Comparison of ENCODE assay signal across 18 cellular contexts in the genomic region with DNA sequence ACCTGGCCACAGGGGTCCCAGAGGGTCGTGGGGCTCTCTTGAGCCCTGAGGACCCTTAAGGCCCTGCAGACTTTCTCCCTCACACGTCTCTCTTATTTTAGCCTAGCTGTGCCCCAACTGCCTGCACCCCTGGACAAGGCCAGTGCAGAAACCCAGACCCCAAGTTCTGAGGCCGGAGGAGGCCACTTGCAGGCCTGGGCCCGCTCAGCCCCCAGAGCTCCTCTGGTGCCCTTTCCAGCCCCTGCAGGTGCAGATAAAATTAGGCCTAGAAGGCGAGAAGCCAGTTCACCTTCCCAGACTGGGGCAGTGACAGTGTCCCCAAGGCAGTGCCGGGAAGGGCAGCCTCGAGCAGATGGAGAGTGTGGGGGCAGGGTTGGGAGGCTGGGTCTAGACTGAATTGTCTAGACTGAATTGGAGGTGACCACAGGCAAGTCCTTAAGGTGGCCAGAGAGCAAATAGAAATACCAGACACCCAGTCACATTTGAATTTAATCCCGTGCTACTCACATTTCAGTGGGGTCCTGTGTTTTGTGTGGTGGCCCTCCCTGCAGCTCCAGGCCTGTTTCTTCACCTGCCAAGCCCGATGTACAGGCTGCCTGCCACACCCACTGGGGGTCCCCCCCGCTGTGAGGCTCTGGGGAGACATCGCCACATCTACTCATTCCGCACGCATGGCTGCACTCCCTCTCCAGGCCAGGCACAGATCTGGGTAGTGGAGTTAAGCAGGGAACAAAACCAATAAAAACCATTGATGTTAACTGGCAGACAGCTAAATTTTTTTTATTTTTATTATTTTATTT. TPM values are rescaled to one million over a fixed set of nuclear protein-coding genes. Genes with fewer than 3 reads are reported as not detected.
DNase-seq lines count a peak whose midpoint lies in the region; ATAC-seq, FAIRE-seq and TF ChIP-seq lines count a peak whose summit lies in the region.
"Had no signal": no experiment of that assay in that cellular context is flagged by ENCODE, and none has a peak within 500 bp of the region (broad histone marks: within the 10 kb centered on the region; RNA-seq: fewer than 3 reads in every experiment).

No MANE protein-coding gene starts in this region.

- H3K79me2 ChIP-seq in GM12878 (ENCODE audit: control insufficient read depth, insufficient read depth, low read length) (no peaks in the 10 kb centered on the region), OCI-LY7 (ENCODE audit: insufficient read depth, low read depth, low read length) (no peaks in the 10 kb centered on the region)

- no peak overlapping the region for H3K4me2 ChIP-seq in GM12878 (ENCODE audit: control insufficient read depth, insufficient read depth)
- no peak overlapping the region for H3K4me2 ChIP-seq in OCI-LY7 (ENCODE audit: low read length)

- no peak overlapping the region for H3K27ac Mint-ChIP-seq in CD4-positive, alpha-beta T cell
- H3K27ac Mint-ChIP-seq: activated T-helper 2 cell treated with anti-CD3 and anti-CD28 coated beads, Interferon-gamma antibody, Interleukin-2, Interleukin-4, amounts not matched to agents 10 μg/mL and 5 μg/mL and 100 μg/mL, durations not matched to agents 14 hours and 24 hours and 36 hours; naive thymus-derived CD4-positive, alpha-beta T cell had no signal

- no peaks in the 10 kb centered on the region for H3K36me3 ChIP-seq in GM12878 (ENCODE audit: control insufficient read depth in 2 of 2, insufficient read depth in 2 of 2, low read length in 1 of 2)
- no peaks in the 10 kb centered on the region for H3K36me3 ChIP-seq in OCI-LY7 (ENCODE audit: insufficient read depth, low read length)
- H3K36me3 ChIP-seq in colonic mucosa = no peaks in the 10 kb centered on the region
- H3K36me3 ChIP-seq in upper lobe of right lung = no peaks in the 10 kb centered on the region
- H3K36me3 ChIP-seq: lower lobe of right lung had no signal

- H3K27me3 Mint-ChIP-seq in CD4-positive, alpha-beta T cell = no peaks in the 10 kb centered on the region

- POLR2A ChIA-PET in GM12878 (lab: Charles Lee) = no interaction called here
- POLR2A ChIA-PET in OCI-LY7 (lab: Charles Lee) = interaction anchor here (0.6 kb wide), 1 partner anchor 33 kb away, joined by 3 read pairs; no protein-coding TSS in a partner anchor
- POLR2A ChIA-PET in CD4-positive, alpha-beta T cell (lab: Charles Lee) = interaction anchor here (0.7 kb wide), 1 partner anchor 11 kb away, joined by 3 read pairs; no protein-coding TSS in a partner anchor

- intact Hi-C loops in GM12878 (cut with micrococcal nuclease; ENCODE audit: unreplicated experiment) = no loop called here
- intact Hi-C loops in OCI-LY7 (cut with micrococcal nuclease; ENCODE audit: unreplicated experiment) = no loop called here
- intact Hi-C loops in colonic mucosa (cut with DNase I) = no loop called here
- intact Hi-C loops in upper lobe of right lung (cut with DNase I) = no loop called here
- intact Hi-C loops in CD4-positive, alpha-beta T cell (cut with DNase I, micrococcal nuclease) = no loop called here

- no peak for TF ChIP-seq POLR2A in GM12891 (IDR thresholded peaks at IDR 0.05; ENCODE audit: low read depth, low read length)
- TF ChIP-seq POLR2A in GM12878 (IDR thresholded peaks at IDR 0.05; ENCODE audit: low read depth, low read length) = no peak

- 11% methylated on average over 12 of the region's 13 CpGs for WGBS in GM12878 (ENCODE audit: insufficient coverage, insufficient replicate concordance, low lambda C conversion rate, missing lambda C conversion rate)

- no peaks in the 10 kb centered on the region for H3K4me1 Mint-ChIP-seq in CD4-positive, alpha-beta T cell (ENCODE audit: low read depth)
- H3K4me1 Mint-ChIP-seq: naive thymus-derived CD4-positive, alpha-beta T cell had no signal

- H4K20me1 ChIP-seq in GM12878 (ENCODE audit: control insufficient read depth, insufficient read depth) = no peaks in the 10 kb centered on the region
- H4K20me1 ChIP-seq in OCI-LY7 (ENCODE audit: insufficient read depth, low read length) = no peaks in the 10 kb centered on the region

- H3K9ac ChIP-seq in GM12878 (ENCODE audit: control insufficient read depth, insufficient read depth, low read length) = no peak overlapping the region
- no peak overlapping the region for H3K9ac ChIP-seq in colonic mucosa (ENCODE audit: low read depth in 2 of 2, low read length in 2 of 2)

- RAD21 ChIA-PET in GM12878 (lab: Charles Lee; ENCODE audit: unreplicated experiment) = no interaction called here

- FAIRE-seq in GM12891 (lab: Jason Lieb, UNC) (no peak), GM12878 (lab: Jason Lieb, UNC) (no peak)

- DNase-seq in ACHN = peak; percentile 52
- no peak for DNase-seq in GM12891 (ENCODE audit: insufficient read length, low spot score)
- peak; percentile 78 for DNase-seq in NCI-H2171 (lab: John Stamatoyannopoulos, UW)
- no peak for DNase-seq in GM12878 (ENCODE audit: low read depth, low spot score)
- DNase-seq in OCI-LY7 (ENCODE audit: low spot score) = no peak
- no peak for DNase-seq in colonic mucosa
- DNase-seq in upper lobe of right lung = no peak
- no peak for DNase-seq in CD4-positive, alpha-beta T cell
- DNase-seq: amniotic stem cell; foreskin fibroblast; lower lobe of right lung; naive thymus-derived CD4-positive, alpha-beta T cell; NCI-H446 treated with DMSO at 0.1 percent for 48 hours; RPMI8226 had no signal

- H3K4me3 Mint-ChIP-seq in CD4-positive, alpha-beta T cell = no peak overlapping the region
- H3K4me3 Mint-ChIP-seq: naive thymus-derived CD4-positive, alpha-beta T cell had no signal

- SMC1A ChIA-PET in GM12878 (lab: Charles Lee; ENCODE audit: uncharacterized antibody, unreplicated experiment) = interaction anchor here (1.0 kb wide), 1 partner anchor 244 kb away, joined by 3 read pairs; no protein-coding TSS in a partner anchor

- peaks cover 11% of the 10 kb centered on the region for H3K4me1 ChIP-seq in GM12878 (ENCODE audit: control insufficient read depth, insufficient read depth, low read length)
- no peaks in the 10 kb centered on the region for H3K4me1 ChIP-seq in OCI-LY7 (ENCODE audit: insufficient read depth, low read length, poor library complexity, severe bottlenecking)
- peaks cover 9% of the 10 kb centered on the region for H3K4me1 ChIP-seq in colonic mucosa
- H3K4me1 ChIP-seq in upper lobe of right lung = peaks cover 4% of the 10 kb centered on the region
- H3K4me1 ChIP-seq: lower lobe of right lung had no signal

- BruUV-seq in GM12878 (replicated peaks; lab: Mats Ljungman, UMichigan) = no TSS peak
- no TSS peak for BruUV-seq in OCI-LY7 (replicated peaks; lab: Mats Ljungman, UMichigan)

- no peaks in the 10 kb centered on the region for H3K9me3 Mint-ChIP-seq in CD4-positive, alpha-beta T cell
- H3K9me3 Mint-ChIP-seq: activated T-helper 2 cell treated with anti-CD3 and anti-CD28 coated beads, Interferon-gamma antibody, Interleukin-2, Interleukin-4, amounts not matched to agents 10 μg/mL and 5 μg/mL and 100 μg/mL, durations not matched to agents 14 hours and 24 hours and 36 hours had no signal

- no peak for ATAC-seq in GM12878
- no peak for ATAC-seq in upper lobe of right lung
- ATAC-seq in CD4-positive, alpha-beta T cell (ENCODE audit: poor library complexity) = no peak
- ATAC-seq: lower lobe of right lung; naive thymus-derived CD4-positive, alpha-beta T cell had no signal

- H3K27me3 ChIP-seq in GM12878 (replicated peaks in 1 of 2; ENCODE audit: control insufficient read depth in 2 of 2, insufficient read depth in 2 of 2, low read length in 1 of 2) (no peaks in the 10 kb centered on the region; a peak in 1 of 4 replicates), colonic mucosa (no peaks in the 10 kb centered on the region), upper lobe of right lung (no peaks in the 10 kb centered on the region)
- H3K27me3 ChIP-seq in CD4-positive, alpha-beta T cell (ENCODE audit: control insufficient read depth, insufficient read depth, low read length) = no peaks in the 10 kb centered on the region

- H3K27ac ChIP-seq in GM12878 (ENCODE audit: control insufficient read depth, insufficient read depth) (no peak overlapping the region), OCI-LY7 (ENCODE audit: low read depth, low read length, poor library complexity, severe bottlenecking) (no peak overlapping the region), colonic mucosa (no peak overlapping the region), upper lobe of right lung (no peak overlapping the region)
- H3K27ac ChIP-seq in CD4-positive, alpha-beta T cell (ENCODE audit: low read depth, low read length) = no peak overlapping the region
- H3K27ac ChIP-seq: lower lobe of right lung had no signal

- no peaks in the 10 kb centered on the region for H3K9me2 ChIP-seq in OCI-LY7 (ENCODE audit: insufficient read depth, low read length)

- TF ChIP-seq RAD21 in GM12878 (IDR thresholded peaks at IDR 0.05; ENCODE audit: insufficient read depth, low read depth, low read length) = no peak

- no peak overlapping the region for H3K4me3 ChIP-seq in GM12878
- no peak overlapping the region for H3K4me3 ChIP-seq in OCI-LY7 (ENCODE audit: low read depth, low read length, poor library complexity, severe bottlenecking)
- no peak overlapping the region for H3K4me3 ChIP-seq in colonic mucosa
- H3K4me3 ChIP-seq in upper lobe of right lung = no peak overlapping the region
- H3K4me3 ChIP-seq: lower lobe of right lung had no signal

- H2AFZ ChIP-seq in GM12878 (ENCODE audit: control insufficient read depth, low read depth, low read length) (no peak overlapping the region), OCI-LY7 (ENCODE audit: low read length) (no peak overlapping the region)

- CTCF ChIA-PET in GM12878 (lab: Yijun Ruan, JAX) = interaction anchor here (1.8 to 7.1 kb wide), 2 partner anchors 12 to 14 kb away, joined by 8 to 40 read pairs; no protein-coding TSS in a partner anchor
- CTCF ChIA-PET in OCI-LY7 (lab: Charles Lee; ENCODE audit: unreplicated experiment) = no interaction called here
- CTCF ChIA-PET in CD4-positive, alpha-beta T cell (lab: Charles Lee) = no interaction called here

- H3K9me3 ChIP-seq in GM12878 (replicated peaks; ENCODE audit: control insufficient read depth, insufficient read depth, low read length) (no peaks in the 10 kb centered on the region), OCI-LY7 (ENCODE audit: low read length) (no peaks in the 10 kb centered on the region), colonic mucosa (no peaks in the 10 kb centered on the region), upper lobe of right lung (no peaks in the 10 kb centered on the region)
- no peaks in the 10 kb centered on the region for H3K9me3 ChIP-seq in CD4-positive, alpha-beta T cell (ENCODE audit: control insufficient read depth, low read length)
- H3K9me3 ChIP-seq: lower lobe of right lung had no signal

- in situ Hi-C loops in ACHN (cut with HindIII; ENCODE audit: low pct_ligation_motif_present, low pct_unique_long_range_greater_than_20kb, low sequenced_read_pairs) = no loop called here
- in situ Hi-C loops in GM12878 (cut with MboI) = no loop called here

- H3K36me3 Mint-ChIP-seq in CD4-positive, alpha-beta T cell (ENCODE audit: low read depth) = no peaks in the 10 kb centered on the region
- H3K36me3 Mint-ChIP-seq: naive thymus-derived CD4-positive, alpha-beta T cell had no signal

- TF ChIP-seq EP300 in GM12878 (IDR thresholded peaks at IDR 0.05; ENCODE audit: borderline replicate concordance in 1 of 2, control insufficient read depth in 1 of 2, low read depth in 2 of 2, low read length in 2 of 2) = no peak

- no peak for TF ChIP-seq CTCF in GM12878 (IDR thresholded peaks at IDR 0.05 in 2 of 3, conservative IDR thresholded peaks at IDR 0.05 in 1 of 3; ENCODE audit: control insufficient read depth in 2 of 3, extremely low read depth in 1 of 3, insufficient read depth in 1 of 3, low read depth in 3 of 3, low read length in 3 of 3)
- TF ChIP-seq CTCF in OCI-LY7 (conservative IDR thresholded peaks at IDR 0.05; ENCODE audit: low read length) = no peak
- no peak for TF ChIP-seq CTCF in colonic mucosa (IDR thresholded peaks at IDR 0.05)
- no peak for TF ChIP-seq CTCF in upper lobe of right lung (IDR thresholded peaks at IDR 0.05)
- no peak for TF ChIP-seq CTCF in CD4-positive, alpha-beta T cell (IDR thresholded peaks at IDR 0.05)

RNA-seq across cellular contexts. Expression of a gene that starts 8.6 kb away (rescaled TPM):
- polyA plus RNA-seq in GM12891 (2012; ENCODE audit: low read depth, missing spikeins) = not detected
- total RNA-seq in GM12878 (2013; cell fraction: nucleolus; rRNA removed) = not detected in 2 replicates
- not detected in 2 replicates for total RNA-seq in GM12878 (2014; rRNA removed)
- not detected in 2 replicates for total RNA-seq in GM12878 (2014; rRNA removed; fragmentation: Illumina TruSeq; extraction: Trizol)
- not detected in 2 replicates for total RNA-seq in GM12878 (2021)
- not detected for polyA plus RNA-seq in GM12878 (2011; ENCODE audit: low read depth)
- 0.15 TPM in 1 of 2 replicates, not detected in the other for polyA plus RNA-seq in GM12878 (2011; rRNA removed)
- polyA plus RNA-seq in GM12878 (2011; cell fraction: cytosol; rRNA removed) = 0.01 TPM in 1 of 2 replicates, not detected in the other
- polyA plus RNA-seq in GM12878 (2011; cell fraction: nucleus; rRNA removed) = not detected in 2 replicates
- polyA plus RNA-seq in GM12878 (2012) = not detected in 2 replicates
- not detected in 2 replicates for polyA plus RNA-seq in GM12878 (2014; fragmentation: Illumina TruSeq; extraction: Trizol)
- under 1 TPM in 1 of 2 experiments, not detected in 1; 0.02 TPM for polyA plus RNA-seq in GM12878 (2014; fragmentation: Nextera tagmentation; extraction: Ambion mirVana)
- polyA plus RNA-seq in GM12878 (2014; rRNA removed) = not detected in 2 replicates
- under 1 TPM in 1 of 2 experiments, not detected in 1; 0.09 TPM for polyA plus RNA-seq in GM12878 (2016; fragmentation: Nextera tagmentation; extraction: Ambion mirVana)
- not detected in 2 replicates for polyA minus RNA-seq in GM12878 (2011; rRNA and poly(A)+ RNA removed)
- polyA minus RNA-seq in GM12878 (2011; cell fraction: cytosol; rRNA and poly(A)+ RNA removed) = not detected in 2 replicates
- polyA minus RNA-seq in GM12878 (2011; cell fraction: nucleus; rRNA and poly(A)+ RNA removed) = not detected in 2 replicates
- total RNA-seq in OCI-LY7 (2014; rRNA removed; shearing (Covaris generic)) = not detected in 2 replicates
- not detected in 2 replicates for total RNA-seq in OCI-LY7 (2022)
- total RNA-seq in colonic mucosa = under 1 TPM; 0.17 to 0.29 TPM
- total RNA-seq in upper lobe of right lung = 4.6 TPM
- total RNA-seq in CD4-positive, alpha-beta T cell = not detected
- total RNA-seq: activated CD8-positive, alpha-beta memory T cell treated with anti-CD3 and anti-CD28 coated beads for 36 hours; activated T-helper 2 cell treated with anti-CD3 and anti-CD28 coated beads, Interferon-gamma antibody, Interleukin-2, Interleukin-4, amounts not matched to agents 10 μg/mL and 5 μg/mL and 100 μg/mL, durations not matched to agents 14 hours and 24 hours and 36 hours; naive thymus-derived CD4-positive, alpha-beta T cell had no signal
- polyA plus RNA-seq: naive thymus-derived CD4-positive, alpha-beta T cell had no signal

RNA-seq across cellular contexts. Expression of a gene that starts 33.7 kb away (rescaled TPM):
- 20.9 TPM for polyA plus RNA-seq in GM12891 (2012; ENCODE audit: low read depth, missing spikeins)
- total RNA-seq in GM12878 (2013; cell fraction: nucleolus; rRNA removed) = 70.2 and 77.1 TPM in 2 replicates
- 25.8 and 26.5 TPM in 2 replicates for total RNA-seq in GM12878 (2014; rRNA removed)
- total RNA-seq in GM12878 (2014; rRNA removed; fragmentation: Illumina TruSeq; extraction: Trizol) = 23.0 and 25.8 TPM in 2 replicates
- total RNA-seq in GM12878 (2021) = 30.4 and 35.2 TPM in 2 replicates
- 15.5 TPM for polyA plus RNA-seq in GM12878 (2011; ENCODE audit: low read depth)
- 47.1 and 50.1 TPM in 2 replicates for polyA plus RNA-seq in GM12878 (2011; rRNA removed)
- polyA plus RNA-seq in GM12878 (2011; cell fraction: cytosol; rRNA removed) = 29.2 and 32.0 TPM in 2 replicates
- polyA plus RNA-seq in GM12878 (2011; cell fraction: nucleus; rRNA removed) = 125 and 133 TPM in 2 replicates
- 24.8 and 24.9 TPM in 2 replicates for polyA plus RNA-seq in GM12878 (2012)
- 13.5 and 22.6 TPM in 2 replicates for polyA plus RNA-seq in GM12878 (2014; fragmentation: Illumina TruSeq; extraction: Trizol)
- 1 to 10 TPM in 1 of 2 experiments, under 1 TPM in 1; 0.45 to 1.2 TPM for polyA plus RNA-seq in GM12878 (2014; fragmentation: Nextera tagmentation; extraction: Ambion mirVana)
- 30.0 and 33.8 TPM in 2 replicates for polyA plus RNA-seq in GM12878 (2014; rRNA removed)
- 10 to 100 TPM in 1 of 2 experiments, 1 to 10 TPM in 1; 5.9 to 14.0 TPM for polyA plus RNA-seq in GM12878 (2016; fragmentation: Nextera tagmentation; extraction: Ambion mirVana)
- 20.0 and 35.0 TPM in 2 replicates for polyA minus RNA-seq in GM12878 (2011; rRNA and poly(A)+ RNA removed)
- 11.6 TPM in 2 replicates for polyA minus RNA-seq in GM12878 (2011; cell fraction: cytosol; rRNA and poly(A)+ RNA removed)
- polyA minus RNA-seq in GM12878 (2011; cell fraction: nucleus; rRNA and poly(A)+ RNA removed) = 51.3 and 64.4 TPM in 2 replicates
- 59.2 and 62.2 TPM in 2 replicates for total RNA-seq in OCI-LY7 (2014; rRNA removed; shearing (Covaris generic))
- total RNA-seq in OCI-LY7 (2022) = 66.9 and 77.8 TPM in 2 replicates
- 10 to 100 TPM; 61.6 to 68.1 TPM for total RNA-seq in colonic mucosa
- 61.5 TPM for total RNA-seq in upper lobe of right lung
- total RNA-seq in CD4-positive, alpha-beta T cell = 100 to 1,000 TPM; 122 to 124 TPM

RNA-seq across cellular contexts. Expression of a gene that starts 43.8 kb away (rescaled TPM):
- 100 TPM for polyA plus RNA-seq in GM12891 (2012; ENCODE audit: low read depth, missing spikeins)
- 12.7 and 13.3 TPM in 2 replicates for total RNA-seq in GM12878 (2013; cell fraction: nucleolus; rRNA removed)
- total RNA-seq in GM12878 (2014; rRNA removed) = 40.6 and 44.0 TPM in 2 replicates
- 54.5 and 60.1 TPM in 2 replicates for total RNA-seq in GM12878 (2014; rRNA removed; fragmentation: Illumina TruSeq; extraction: Trizol)
- total RNA-seq in GM12878 (2021) = 80.6 and 90.2 TPM in 2 replicates
- polyA plus RNA-seq in GM12878 (2011; ENCODE audit: low read depth) = 7.9 TPM
- 37.1 and 44.3 TPM in 2 replicates for polyA plus RNA-seq in GM12878 (2011; rRNA removed)
- 12.9 and 21.3 TPM in 2 replicates for polyA plus RNA-seq in GM12878 (2011; cell fraction: cytosol; rRNA removed)
- polyA plus RNA-seq in GM12878 (2011; cell fraction: nucleus; rRNA removed) = 11.8 and 18.5 TPM in 2 replicates
- polyA plus RNA-seq in GM12878 (2012) = 56.3 and 86.6 TPM in 2 replicates
- polyA plus RNA-seq in GM12878 (2014; fragmentation: Illumina TruSeq; extraction: Trizol) = 27.3 and 61.8 TPM in 2 replicates
- 100 to 1,000 TPM; 433 to 478 TPM for polyA plus RNA-seq in GM12878 (2014; fragmentation: Nextera tagmentation; extraction: Ambion mirVana)
- 43.5 and 44.2 TPM in 2 replicates for polyA plus RNA-seq in GM12878 (2014; rRNA removed)
- polyA plus RNA-seq in GM12878 (2016; fragmentation: Nextera tagmentation; extraction: Ambion mirVana) = 100 to 1,000 TPM; 206 to 230 TPM
- 6.4 and 8.3 TPM in 2 replicates for polyA minus RNA-seq in GM12878 (2011; rRNA and poly(A)+ RNA removed)
- 7.2 and 16.2 TPM in 2 replicates for polyA minus RNA-seq in GM12878 (2011; cell fraction: cytosol; rRNA and poly(A)+ RNA removed)
- 4.1 and 5.9 TPM in 2 replicates for polyA minus RNA-seq in GM12878 (2011; cell fraction: nucleus; rRNA and poly(A)+ RNA removed)
- total RNA-seq in OCI-LY7 (2014; rRNA removed; shearing (Covaris generic)) = 64.9 and 82.1 TPM in 2 replicates
- total RNA-seq in OCI-LY7 (2022) = 85.3 and 88.2 TPM in 2 replicates
- total RNA-seq in colonic mucosa = 10 to 100 TPM; 45.0 to 81.7 TPM
- 40.6 TPM for total RNA-seq in upper lobe of right lung
- total RNA-seq in CD4-positive, alpha-beta T cell = 1 to 10 TPM; 8.7 to 9.3 TPM

RNA-seq across cellular contexts. Expression of a gene that starts 48.5 kb away (rescaled TPM):
- polyA plus RNA-seq in GM12891 (2012; ENCODE audit: low read depth, missing spikeins) = not detected
- not detected in 2 replicates for total RNA-seq in GM12878 (2013; cell fraction: nucleolus; rRNA removed)
- not detected in 2 replicates for total RNA-seq in GM12878 (2014; rRNA removed)
- not detected in 2 replicates for total RNA-seq in GM12878 (2014; rRNA removed; fragmentation: Illumina TruSeq; extraction: Trizol)
- not detected in 2 replicates for total RNA-seq in GM12878 (2021)
- polyA plus RNA-seq in GM12878 (2011; ENCODE audit: low read depth) = not detected
- not detected in 2 replicates for polyA plus RNA-seq in GM12878 (2011; rRNA removed)
- polyA plus RNA-seq in GM12878 (2011; cell fraction: cytosol; rRNA removed) = not detected in 2 replicates
- polyA plus RNA-seq in GM12878 (2011; cell fraction: nucleus; rRNA removed) = not detected in 2 replicates
- polyA plus RNA-seq in GM12878 (2012) = not detected in 2 replicates
- not detected in 2 replicates for polyA plus RNA-seq in GM12878 (2014; fragmentation: Illumina TruSeq; extraction: Trizol)
- polyA plus RNA-seq in GM12878 (2014; fragmentation: Nextera tagmentation; extraction: Ambion mirVana) = not detected
- not detected in 2 replicates for polyA plus RNA-seq in GM12878 (2014; rRNA removed)
- not detected for polyA plus RNA-seq in GM12878 (2016; fragmentation: Nextera tagmentation; extraction: Ambion mirVana)
- polyA minus RNA-seq in GM12878 (2011; rRNA and poly(A)+ RNA removed) = not detected in 2 replicates
- polyA minus RNA-seq in GM12878 (2011; cell fraction: cytosol; rRNA and poly(A)+ RNA removed) = not detected in 2 replicates
- polyA minus RNA-seq in GM12878 (2011; cell fraction: nucleus; rRNA and poly(A)+ RNA removed) = not detected in 2 replicates
- not detected in 2 replicates for total RNA-seq in OCI-LY7 (2014; rRNA removed; shearing (Covaris generic))
- total RNA-seq in OCI-LY7 (2022) = not detected in 2 replicates
- under 1 TPM in 1 of 2 donors, not detected in 1; 0.48 TPM for total RNA-seq in colonic mucosa
- not detected for total RNA-seq in upper lobe of right lung
- not detected for total RNA-seq in CD4-positive, alpha-beta T cell
- total RNA-seq: activated CD8-positive, alpha-beta memory T cell treated with anti-CD3 and anti-CD28 coated beads for 36 hours; activated T-helper 2 cell treated with anti-CD3 and anti-CD28 coated beads, Interferon-gamma antibody, Interleukin-2, Interleukin-4, amounts not matched to agents 10 μg/mL and 5 μg/mL and 100 μg/mL, durations not matched to agents 14 hours and 24 hours and 36 hours; chondrocyte; lower lobe of right lung; naive thymus-derived CD4-positive, alpha-beta T cell; subcutaneous adipose tissue had no signal
- polyA plus RNA-seq: naive thymus-derived CD4-positive, alpha-beta T cell had no signal

Comparison
In these comparisons a context has a peak if more than half of its experiments do, and no peak if none do; other contexts are left out.
1. DNase-seq: peak in ACHN (single experiment) and NCI-H2171 (single experiment); none in GM12891 (single experiment), GM12878 (single experiment), OCI-LY7 (single experiment), colonic mucosa (single experiment), upper lobe of right lung (single experiment) and CD4-positive, alpha-beta T cell (0 of 10).